Comparison of ENCODE assay signal across 18 cellular contexts in genomic region chr7:3266240-3266639, GRCh38.
"Had no signal": no experiment of that assay in that cellular context is flagged by ENCODE, and none has a peak within 500 bp of the region (broad histone marks: within the 10 kb centered on the region; RNA-seq: fewer than 3 reads in every experiment).

No MANE protein-coding gene starts in this region.

- H3K27ac ChIP-seq: brain microvascular endothelial cell, lower lobe of right lung, neutrophil, spleen, testis, upper lobe of left lung had no signal

- ATAC-seq: activated T-cell treated with anti-CD3 and anti-CD28 coated beads, Interleukin-2, amount 50 U/mL, for 72 hours; lower lobe of right lung; naive thymus-derived CD8-positive, alpha-beta T cell; stimulated activated memory B cell treated with anti-CD40 and anti-IgM and Interleukin-4, amounts not matched to agents 10 μg/mL and 1 μg/mL and 100 μg/mL, for 72 hours had no signal

- H3K36me3 ChIP-seq: brain microvascular endothelial cell, lower lobe of right lung, neutrophil, spleen, upper lobe of left lung had no signal

- H3K27me3 ChIP-seq: brain microvascular endothelial cell, testis, upper lobe of left lung had no signal

- DNase-seq: activated CD4-positive, alpha-beta T cell treated with anti-CD3 and anti-CD28 coated beads, Interleukin-2, amount 50 U/mL, for 4 hours; activated effector memory CD4-positive, alpha-beta T cell treated with anti-CD3 and anti-CD28 coated beads, Interleukin-2, amount 50 U/mL, for 16 hours; activated naive CD4-positive, alpha-beta T cell treated with anti-CD3 and anti-CD28 coated beads, Interleukin-2, amount 50 U/mL, for 16 hours; activated T-cell treated with anti-CD3 and anti-CD28 coated beads, Interleukin-2, amount 50 U/mL, for 72 hours; aorta; brain microvascular endothelial cell; central memory CD4-positive, alpha-beta T cell; erythroblast; foreskin melanocyte; hypothalamus; lower lobe of right lung; naive thymus-derived CD8-positive, alpha-beta T cell; spleen; stimulated activated CD4-positive, alpha-beta T cell treated with anti-CD3 and anti-CD28 coated beads, Interleukin-4, amount 100 ng/mL, for 4 hours; testis; upper lobe of left lung had no signal

- H3K4me3 ChIP-seq: lower lobe of right lung, spleen, testis, upper lobe of left lung had no signal

- H3K9me3 ChIP-seq: lower lobe of right lung, neutrophil, spleen, testis, upper lobe of left lung had no signal
